In genomic region chr1:56508523-56508983, GRCh38 we compare ENCODE assay signal across 12 cellular contexts.
DNase-seq lines count a peak whose midpoint lies in the region; ATAC-seq lines count a peak whose summit lies in the region.
"Had no signal": no experiment of that assay in that cellular context is flagged by ENCODE, and none has a peak within 500 bp of the region (broad histone marks: within the 10 kb centered on the region; RNA-seq: fewer than 3 reads in every experiment).

No MANE protein-coding gene starts in this region.

- peak; percentile 86 for ATAC-seq in left ventricle myocardium superior

- intact Hi-C loops in left ventricle myocardium superior (cut with micrococcal nuclease) = no loop called here

- DNase-seq in EL = peak; percentile 21
- peak; percentile 84 for DNase-seq in amniotic epithelial cell (ENCODE audit: low read depth)
- DNase-seq in left ventricle myocardium superior = peak; percentile 76
- DNase-seq in renal cortical epithelial cell (ENCODE audit: low read depth) = peak; percentile 94
- DNase-seq in NCI-H1436 (lab: John Stamatoyannopoulos, UW) = no peak
- DNase-seq in stimulated activated CD4-positive, alpha-beta T cell treated with anti-CD3 and anti-CD28 coated beads, Interleukin-1b, Interleukin-23, amount 100 ng/mL, for 48 hours = no peak
- no peak for DNase-seq in NCI-H2171 (lab: John Stamatoyannopoulos, UW)
- no peak for DNase-seq in NCI-H187 (lab: John Stamatoyannopoulos, UW)
- DNase-seq: activated T-cell treated with anti-CD3 and anti-CD28 coated beads, Interleukin-2, amount 50 U/mL, for 24 hours; COR-L47; dorsolateral prefrontal cortex; NCI-H510A treated with DMSO at 0.1 percent for 48 hours had no signal

Comparison
In these comparisons a context has a peak if more than half of its experiments do, and no peak if none do; other contexts are left out.
1. DNase-seq: peak in EL (single experiment), amniotic epithelial cell (single experiment), left ventricle myocardium superior (single experiment) and renal cortical epithelial cell (single experiment); none in NCI-H1436 (single experiment), stimulated activated CD4-positive, alpha-beta T cell treated with anti-CD3 and anti-CD28 coated beads, Interleukin-1b, Interleukin-23, amount 100 ng/mL, for 48 hours (single experiment), NCI-H2171 (single experiment) and NCI-H187 (0 of 2).